18 cellular contexts compared by ENCODE assay signal in genomic region chr3:54344601-54345216, GRCh38.
A peak's percentile ranks its signal among the peaks of the same experiment; 100 is the strongest.
DNase-seq lines count a peak whose midpoint lies in the region; ATAC-seq and TF ChIP-seq lines count a peak whose summit lies in the region.
"Had no signal": no experiment of that assay in that cellular context is flagged by ENCODE, and none has a peak within 500 bp of the region (broad histone marks: within the 10 kb centered on the region; RNA-seq: fewer than 3 reads in every experiment).

No MANE protein-coding gene starts in this region.

- no peaks in the 10 kb centered on the region for H3K36me3 Mint-ChIP-seq in endodermal cell (ENCODE audit: low read depth)
- H3K36me3 Mint-ChIP-seq in nephron (ENCODE audit: low read depth) = no peaks in the 10 kb centered on the region

- no peaks in the 10 kb centered on the region for H3K9me3 ChIP-seq in endodermal cell (ENCODE audit: control insufficient read depth, low read length)
- H3K9me3 ChIP-seq: SJSA1 had no signal

- no peaks in the 10 kb centered on the region for H3K36me3 ChIP-seq in endodermal cell (ENCODE audit: control insufficient read depth, insufficient read depth, low read length)
- H3K36me3 ChIP-seq: SJSA1 had no signal

- no peaks in the 10 kb centered on the region for H3K9me3 Mint-ChIP-seq in endodermal cell
- no peaks in the 10 kb centered on the region for H3K9me3 Mint-ChIP-seq in nephron

- no peak for TF ChIP-seq CTCF in endodermal cell (conservative IDR thresholded peaks at IDR 0.05)
- no peak for TF ChIP-seq CTCF in nephron (IDR thresholded peaks at IDR 0.05; ENCODE audit: unreplicated experiment in 3 of 3)

- DNase-seq in HT1080 (ENCODE audit: low read depth) = peak; percentile 3
- DNase-seq in endodermal cell = peak; percentile 60
- no peak for DNase-seq in OCI-M2 (lab: John Stamatoyannopoulos, UW; ENCODE audit: unreplicated experiment)
- DNase-seq in NCI-H82 (lab: John Stamatoyannopoulos, UW) = no peak
- DNase-seq in Ammon's horn (ENCODE audit: low spot score) = no peak
- DNase-seq: C1 segment of cervical spinal cord; CD8-positive, alpha-beta memory T cell; DMS79; KG1; NCI-H1105 treated with DMSO at 0.1 percent for 48 hours; NCI-H187; NCI-H2107; NCI-H2227 treated with DMSO at 0.1 percent for 48 hours; NCI-H524 had no signal

- H3K27me3 Mint-ChIP-seq in endodermal cell (ENCODE audit: insufficient read depth) (peaks cover 6% of the 10 kb centered on the region), nephron (ENCODE audit: low read depth) (peaks cover 17% of the 10 kb centered on the region)
- H3K27me3 Mint-ChIP-seq: CD8-positive, alpha-beta memory T cell had no signal

- H3K27ac Mint-ChIP-seq in endodermal cell (peak overlapping the region; percentile 66), nephron (peak overlapping the region; percentile 38 to 87 (median 71))
- H3K27ac Mint-ChIP-seq: CD8-positive, alpha-beta memory T cell had no signal

- H3K4me1 ChIP-seq in endodermal cell (ENCODE audit: control insufficient read depth, insufficient read depth, low read length) = no peaks in the 10 kb centered on the region
- H3K4me1 ChIP-seq: SJSA1 had no signal

- no peak for ATAC-seq in HG03108 (IDR thresholded peaks at IDR 0.05; ENCODE audit: unreplicated experiment)
- ATAC-seq: HepG2 had no signal

- H3K4me1 Mint-ChIP-seq in endodermal cell (peaks cover 44% of the 10 kb centered on the region), nephron (peaks cover 42% of the 10 kb centered on the region)
- H3K4me1 Mint-ChIP-seq: CD8-positive, alpha-beta memory T cell had no signal

- no peak overlapping the region for H3K27ac ChIP-seq in endodermal cell (ENCODE audit: low read depth, low read length)
- H3K27ac ChIP-seq: SJSA1 had no signal

- WGBS in endodermal cell (ENCODE audit: insufficient coverage in 1 of 2, insufficient read length in 1 of 2), 2 experiments = 80 to 89% methylated on average over 3 to 8 of the region's 8 CpGs

- H3K27me3 ChIP-seq in endodermal cell (ENCODE audit: control insufficient read depth, insufficient read depth, low read length, poor library complexity, severe bottlenecking) = no peaks in the 10 kb centered on the region
- H3K27me3 ChIP-seq: SJSA1 had no signal

- H3K4me3 ChIP-seq in endodermal cell (ENCODE audit: low read length) = no peak overlapping the region
- H3K4me3 ChIP-seq: SJSA1 had no signal

- H3K4me3 Mint-ChIP-seq in endodermal cell (no peak overlapping the region), nephron (peak overlapping the region; percentile 14 to 45 (median 36))
- H3K4me3 Mint-ChIP-seq: CD8-positive, alpha-beta memory T cell had no signal

- no peak overlapping the region for H3K9ac ChIP-seq in endodermal cell (ENCODE audit: extremely low read depth, low read length, poor library complexity, severe bottlenecking)

Comparison
In these comparisons a context has a peak if more than half of its experiments do, and no peak if none do; other contexts are left out.
1. DNase-seq: peak in HT1080 (single experiment) and endodermal cell (single experiment); none in OCI-M2 (single experiment), NCI-H82 (single experiment) and Ammon's horn (single experiment).